Comparison of ENCODE assay signal across 24 cellular contexts in genomic region chr1:213745451-213745850, GRCh38.
"Had no signal": no experiment of that assay in that cellular context is flagged by ENCODE, and none has a peak within 500 bp of the region (broad histone marks: within the 10 kb centered on the region; RNA-seq: fewer than 3 reads in every experiment).

No MANE protein-coding gene starts in this region.

- H3K27ac ChIP-seq: colonic mucosa, coronary artery, dorsolateral prefrontal cortex, epithelial cell of prostate, esophagus muscularis mucosa, esophagus squamous epithelium, foreskin keratinocyte, gastrocnemius medialis, gastroesophageal sphincter, heart left ventricle, heart right ventricle had no signal

- H3K4me3 Mint-ChIP-seq: dendritic cell treated with granulocyte-macrophage colony-stimulating factor and Interleukin-4, amounts not matched to agents 40 ng/mL and 50 ng/mL, for 4 days; effector memory CD8-positive, alpha-beta T cell; endodermal cell had no signal

- H3K27me3 ChIP-seq: colonic mucosa, foreskin keratinocyte, gastrocnemius medialis had no signal

- H3K4me3 ChIP-seq: colonic mucosa, coronary artery, dorsolateral prefrontal cortex, esophagus muscularis mucosa, esophagus squamous epithelium, gastrocnemius medialis, gastroesophageal sphincter, heart left ventricle, heart right ventricle had no signal

- H3K36me3 ChIP-seq: colonic mucosa, esophagus muscularis mucosa, esophagus squamous epithelium, gastrocnemius medialis, gastroesophageal sphincter, heart left ventricle, heart right ventricle had no signal

- DNase-seq: colonic mucosa; cortex of kidney; dermis blood vessel endothelial cell; dorsolateral prefrontal cortex; effector CD4-positive, alpha-beta T cell; effector CD8-positive, alpha-beta T cell; effector memory CD4-positive, alpha-beta T cell; effector memory CD8-positive, alpha-beta T cell; erythroblast; esophagus squamous epithelium; foreskin fibroblast; foreskin keratinocyte; foreskin melanocyte; gastrocnemius medialis; head of caudate nucleus; heart left ventricle; heart right ventricle had no signal

- H3K27me3 Mint-ChIP-seq: dendritic cell treated with granulocyte-macrophage colony-stimulating factor and Interleukin-4, amounts not matched to agents 40 ng/mL and 50 ng/mL, for 4 days; effector memory CD8-positive, alpha-beta T cell had no signal

- H3K9me3 ChIP-seq: colonic mucosa, esophagus squamous epithelium, gastrocnemius medialis had no signal

- ATAC-seq: effector memory CD8-positive, alpha-beta T cell; esophagus mucosa; foreskin keratinocyte; gastrocnemius medialis; gastroesophageal sphincter; heart left ventricle; heart right ventricle had no signal

- H3K4me1 ChIP-seq: colonic mucosa, esophagus muscularis mucosa, esophagus squamous epithelium, foreskin keratinocyte, gastrocnemius medialis, gastroesophageal sphincter, heart left ventricle, heart right ventricle had no signal

- H3K27ac Mint-ChIP-seq: dendritic cell treated with granulocyte-macrophage colony-stimulating factor and Interleukin-4, amounts not matched to agents 40 ng/mL and 50 ng/mL, for 4 days; effector memory CD8-positive, alpha-beta T cell; endodermal cell had no signal
